In the genomic region with DNA sequence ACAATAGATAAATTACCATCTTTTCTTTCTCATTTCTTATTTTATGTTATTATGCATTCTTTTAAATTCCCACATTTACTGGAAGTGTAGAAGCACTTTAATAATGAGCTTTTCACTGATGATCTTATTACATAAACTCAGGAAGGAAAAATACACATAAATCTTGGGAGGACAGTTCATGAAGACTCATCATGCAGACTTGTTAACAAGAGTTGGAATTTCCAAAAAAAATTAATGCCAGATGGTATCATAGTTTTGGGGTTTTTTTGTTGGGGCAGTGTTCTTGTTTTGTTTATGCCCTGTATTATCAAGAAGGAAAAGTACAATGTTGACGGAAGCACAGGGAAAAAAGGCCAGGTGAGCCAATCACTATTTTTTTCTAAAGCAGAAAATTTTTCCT, we compare ENCODE assay signal across 1 cellular context.
TF ChIP-seq lines count a peak whose summit lies in the region.

No MANE protein-coding gene starts in this region.

TF ChIP-seq in IMR-90, 13 proteins besides CTCF, POLR2A, EP300 and RAD21:
- TF ChIP-seq, protein P1, sequence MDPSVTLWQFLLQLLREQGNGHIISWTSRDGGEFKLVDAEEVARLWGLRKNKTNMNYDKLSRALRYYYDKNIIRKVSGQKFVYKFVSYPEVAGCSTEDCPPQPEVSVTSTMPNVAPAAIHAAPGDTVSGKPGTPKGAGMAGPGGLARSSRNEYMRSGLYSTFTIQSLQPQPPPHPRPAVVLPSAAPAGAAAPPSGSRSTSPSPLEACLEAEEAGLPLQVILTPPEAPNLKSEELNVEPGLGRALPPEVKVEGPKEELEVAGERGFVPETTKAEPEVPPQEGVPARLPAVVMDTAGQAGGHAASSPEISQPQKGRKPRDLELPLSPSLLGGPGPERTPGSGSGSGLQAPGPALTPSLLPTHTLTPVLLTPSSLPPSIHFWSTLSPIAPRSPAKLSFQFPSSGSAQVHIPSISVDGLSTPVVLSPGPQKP (IDR thresholded peaks at IDR 0.05; ENCODE audit: borderline replicate concordance, low read depth, low read length) = no peak
- no peak for TF ChIP-seq SMC3 (IDR thresholded peaks at IDR 0.05; ENCODE audit: low read depth, low read length)
- no peak for TF ChIP-seq RFX5 (IDR thresholded peaks at IDR 0.05; ENCODE audit: low read depth, low read length)
- TF ChIP-seq, protein P2, sequence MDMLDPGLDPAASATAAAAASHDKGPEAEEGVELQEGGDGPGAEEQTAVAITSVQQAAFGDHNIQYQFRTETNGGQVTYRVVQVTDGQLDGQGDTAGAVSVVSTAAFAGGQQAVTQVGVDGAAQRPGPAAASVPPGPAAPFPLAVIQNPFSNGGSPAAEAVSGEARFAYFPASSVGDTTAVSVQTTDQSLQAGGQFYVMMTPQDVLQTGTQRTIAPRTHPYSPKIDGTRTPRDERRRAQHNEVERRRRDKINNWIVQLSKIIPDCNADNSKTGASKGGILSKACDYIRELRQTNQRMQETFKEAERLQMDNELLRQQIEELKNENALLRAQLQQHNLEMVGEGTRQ (IDR thresholded peaks at IDR 0.05; ENCODE audit: low read depth, low read length) = no peak
- TF ChIP-seq FOS (IDR thresholded peaks at IDR 0.05; ENCODE audit: low read depth, low read length) = no peak
- no peak for TF ChIP-seq MAZ (IDR thresholded peaks at IDR 0.05; ENCODE audit: borderline replicate concordance, low read depth, low read length)
- TF ChIP-seq BHLHE40 (IDR thresholded peaks at IDR 0.05; ENCODE audit: low read depth, low read length) = no peak
- no peak for TF ChIP-seq NFE2L2 (IDR thresholded peaks at IDR 0.05; ENCODE audit: low read depth, low read length)
- TF ChIP-seq MAFK (IDR thresholded peaks at IDR 0.05; ENCODE audit: low read depth, low read length) = no peak
- no peak for TF ChIP-seq CHD1 (IDR thresholded peaks at IDR 0.05; ENCODE audit: low read depth, low read length)
- no peak for TF ChIP-seq RCOR1 (IDR thresholded peaks at IDR 0.05; ENCODE audit: insufficient replicate concordance, low read length)
- TF ChIP-seq CEBPB (IDR thresholded peaks at IDR 0.05; ENCODE audit: low read depth, low read length) = no peak
- no peak for TF ChIP-seq MXI1 (IDR thresholded peaks at IDR 0.05; ENCODE audit: borderline replicate concordance, low read depth, low read length)
TF ChIP-seq in IMR-90: peak in this region for 0.
